Comparison of ENCODE assay signal across 8 cellular contexts in genomic region chr21:46183910-46184624, GRCh38. TPM values are rescaled to one million over a fixed set of nuclear protein-coding genes. Genes with fewer than 3 reads are reported as not detected.
DNase-seq lines count a peak whose midpoint lies in the region; ATAC-seq, FAIRE-seq and TF ChIP-seq lines count a peak whose summit lies in the region.

SPATC1L (minus strand) TSS chr21:46184459; CDS start chr21:46182816, 1,643 bp downstream.

- no peak for TF ChIP-seq POLR2A in GM12878 (IDR thresholded peaks at IDR 0.05; ENCODE audit: low read depth, low read length)

- 2% methylated on average over 20 of the region's 24 CpGs for WGBS in GM12878 (ENCODE audit: insufficient coverage, insufficient replicate concordance, low lambda C conversion rate, missing lambda C conversion rate)
- WGBS in hepatocyte (ENCODE audit: low lambda C conversion rate, missing lambda C conversion rate), result 3% methylated on average over 18 of the region's 24 CpGs

- H3K4me2 ChIP-seq in GM12878 (ENCODE audit: control insufficient read depth, insufficient read depth) (peak within 1 kb of the TSS; percentile 95), hepatocyte (peak within 1 kb of the TSS; percentile 91)

- in situ Hi-C loops in GM12878 (cut with MboI), result no loop called here

- POLR2A ChIA-PET in GM10248 (lab: Yijun Ruan, JAX), result no interaction called here
- POLR2A ChIA-PET in GM12878 (lab: Charles Lee), result no interaction called here

- RAD21 ChIA-PET in GM12878 (lab: Charles Lee; ENCODE audit: unreplicated experiment), result no interaction called here

- no peaks in the 10 kb centered on the region for H3K9me2 ChIP-seq in hepatocyte (replicated peaks; ENCODE audit: insufficient read depth)

- SMC1A ChIA-PET in GM12878 (lab: Charles Lee; ENCODE audit: uncharacterized antibody, unreplicated experiment), result no interaction called here

- H3K4me3 ChIP-seq in SJSA1 (peak within 1 kb of the TSS; percentile 59), GM12878 (peak within 1 kb of the TSS; percentile 99), hepatocyte (peak within 1 kb of the TSS; percentile 88), rectal smooth muscle tissue (ENCODE audit: low read length) (peak within 1 kb of the TSS; percentile 94)

- no peaks in the 10 kb centered on the region for H3K36me3 ChIP-seq in SJSA1
- peaks cover 0 to 3% of the 10 kb centered on the region in 2 experiments; a peak in 1 of 4 replicates for H3K36me3 ChIP-seq in GM12878 (ENCODE audit: control insufficient read depth in 2 of 2, insufficient read depth in 2 of 2, low read length in 1 of 2)
- H3K36me3 ChIP-seq in hepatocyte (replicated peaks; ENCODE audit: insufficient read depth, low read depth), result no peaks in the 10 kb centered on the region
- no peaks in the 10 kb centered on the region for H3K36me3 ChIP-seq in rectal smooth muscle tissue (ENCODE audit: control insufficient read depth, insufficient read depth, low read length)

- H2AFZ ChIP-seq in GM12878 (ENCODE audit: control insufficient read depth, low read depth, low read length), result peak within 1 kb of the TSS; percentile 99
- peak within 1 kb of the TSS; percentile 84 for H2AFZ ChIP-seq in hepatocyte

- TF ChIP-seq CTCF in GM10248 (IDR thresholded peaks at IDR 0.05; ENCODE audit: control extremely low read depth, extremely low read depth, low read depth, missing control alignments), result no peak
- no peak for TF ChIP-seq CTCF in GM12878 (IDR thresholded peaks at IDR 0.05 in 2 of 3, conservative IDR thresholded peaks at IDR 0.05 in 1 of 3; ENCODE audit: control insufficient read depth in 2 of 3, extremely low read depth in 1 of 3, insufficient read depth in 1 of 3, low read depth in 3 of 3, low read length in 3 of 3)
- no peak for TF ChIP-seq CTCF in hepatocyte (IDR thresholded peaks at IDR 0.05; ENCODE audit: poor library complexity)

- H3K9me3 ChIP-seq in SJSA1 (replicated peaks) (no peaks in the 10 kb centered on the region), GM12878 (replicated peaks; ENCODE audit: control insufficient read depth, insufficient read depth, low read length) (no peaks in the 10 kb centered on the region), hepatocyte (ENCODE audit: low read depth) (no peaks in the 10 kb centered on the region)

- intact Hi-C loops in GM12878 (cut with micrococcal nuclease; ENCODE audit: unreplicated experiment), result no loop called here

- H3K9ac ChIP-seq in GM12878 (ENCODE audit: control insufficient read depth, insufficient read depth, low read length) (peak within 1 kb of the TSS; percentile 80; the same call in 1 of the 2 replicates), rectal smooth muscle tissue (ENCODE audit: low read length) (peak within 1 kb of the TSS; percentile 34)

- ATAC-seq in HG03460 (IDR thresholded peaks at IDR 0.05; ENCODE audit: unreplicated experiment) (peak; percentile 48), GM12878 (peak; percentile 93), GM21529 (IDR thresholded peaks at IDR 0.05; ENCODE audit: unreplicated experiment) (no peak), GM19455 (IDR thresholded peaks at IDR 0.05; ENCODE audit: unreplicated experiment) (no peak)

- FAIRE-seq in GM12878 (lab: Jason Lieb, UNC), result peak; percentile 80

- H3K27me3 ChIP-seq in SJSA1 (replicated peaks) (no peaks in the 10 kb centered on the region), GM12878 (replicated peaks in 1 of 2; ENCODE audit: control insufficient read depth in 2 of 2, insufficient read depth in 2 of 2, low read length in 1 of 2) (no peaks in the 10 kb centered on the region), hepatocyte (no peaks in the 10 kb centered on the region), rectal smooth muscle tissue (ENCODE audit: control insufficient read depth, insufficient read depth, low read length) (no peaks in the 10 kb centered on the region)

- H3K79me2 ChIP-seq in GM12878 (ENCODE audit: control insufficient read depth, insufficient read depth, low read length) (no peaks in the 10 kb centered on the region), hepatocyte (no peaks in the 10 kb centered on the region)

- CTCF ChIA-PET in GM10248 (lab: Yijun Ruan, JAX), result no interaction called here
- CTCF ChIA-PET in GM12878 (lab: Yijun Ruan, JAX), result no interaction called here

- DNase-seq in GM10248 (ENCODE audit: extremely low spot score), result peak; percentile 78
- peak; percentile 40 to 63 for DNase-seq in SJSA1 (ENCODE audit: low read depth in 1 of 2, low spot score in 2 of 2)
- DNase-seq in GM12878 (ENCODE audit: low read depth, low spot score), result peak; percentile 39
- peak; percentile 81 for DNase-seq in hepatocyte (ENCODE audit: low spot score)

- no peaks in the 10 kb centered on the region for H4K20me1 ChIP-seq in GM12878 (ENCODE audit: control insufficient read depth, insufficient read depth)
- no peaks in the 10 kb centered on the region for H4K20me1 ChIP-seq in hepatocyte (ENCODE audit: insufficient read depth, poor library complexity, severe bottlenecking)

- BruUV-seq in GM12878 (replicated peaks; lab: Mats Ljungman, UMichigan), result no TSS peak

- TF ChIP-seq EP300 in GM12878 (IDR thresholded peaks at IDR 0.05; ENCODE audit: borderline replicate concordance in 1 of 2, control insufficient read depth in 1 of 2, low read depth in 2 of 2, low read length in 2 of 2), result no peak

- H3K27ac ChIP-seq in SJSA1, result peak within 1 kb of the TSS; percentile 51
- peak within 1 kb of the TSS; percentile 58 for H3K27ac ChIP-seq in GM12878 (ENCODE audit: control insufficient read depth, insufficient read depth)
- peak within 1 kb of the TSS; percentile 93 for H3K27ac ChIP-seq in hepatocyte
- peak within 1 kb of the TSS; percentile 92 for H3K27ac ChIP-seq in rectal smooth muscle tissue (ENCODE audit: low read depth, low read length)

- H3K4me1 ChIP-seq in SJSA1 (replicated peaks) (peaks cover 17% of the 10 kb centered on the region), GM12878 (ENCODE audit: control insufficient read depth, insufficient read depth, low read length) (no peaks in the 10 kb centered on the region; the same call in 1 of the 2 replicates), hepatocyte (ENCODE audit: insufficient read depth) (peaks cover 5% of the 10 kb centered on the region), rectal smooth muscle tissue (ENCODE audit: control insufficient read depth, insufficient read depth, low read length) (no peaks in the 10 kb centered on the region)

- TF ChIP-seq RAD21 in GM12878 (IDR thresholded peaks at IDR 0.05; ENCODE audit: insufficient read depth, low read depth, low read length), result no peak

TF ChIP-seq in GM12878, 131 proteins besides CTCF, POLR2A, EP300 and RAD21 (continues in another document):
- TF ChIP-seq, protein P1, sequence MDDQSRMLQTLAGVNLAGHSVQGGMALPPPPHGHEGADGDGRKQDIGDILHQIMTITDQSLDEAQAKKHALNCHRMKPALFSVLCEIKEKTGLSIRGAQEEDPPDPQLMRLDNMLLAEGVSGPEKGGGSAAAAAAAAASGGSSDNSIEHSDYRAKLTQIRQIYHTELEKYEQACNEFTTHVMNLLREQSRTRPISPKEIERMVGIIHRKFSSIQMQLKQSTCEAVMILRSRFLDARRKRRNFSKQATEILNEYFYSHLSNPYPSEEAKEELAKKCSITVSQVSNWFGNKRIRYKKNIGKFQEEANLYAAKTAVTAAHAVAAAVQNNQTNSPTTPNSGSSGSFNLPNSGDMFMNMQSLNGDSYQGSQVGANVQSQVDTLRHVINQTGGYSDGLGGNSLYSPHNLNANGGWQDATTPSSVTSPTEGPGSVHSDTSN (IDR thresholded peaks at IDR 0.05; ENCODE audit: insufficient replicate concordance, low read depth, low read length), result peak; percentile 93
- TF ChIP-seq TCF12 (IDR thresholded peaks at IDR 0.05; ENCODE audit: low read depth, low read length) (0 out of 2 replicates have a peak, but pooled peaks have one; percentile 43), RB1 (IDR thresholded peaks at IDR 0.05; ENCODE audit: borderline replicate concordance) (0 out of 2 replicates have a peak, but pooled peaks have one; percentile 52), DPF2 (IDR thresholded peaks at IDR 0.05) (0 out of 2 replicates have a peak, but pooled peaks have one; percentile 40), MXI1 (IDR thresholded peaks at IDR 0.05; ENCODE audit: low read depth, low read length) (0 out of 2 replicates have a peak, but pooled peaks have one; percentile 24), RUNX3 (IDR thresholded peaks at IDR 0.05; ENCODE audit: low read length) (peak; percentile 28; the same call in 1 of the 2 replicates), LARP7 (IDR thresholded peaks at IDR 0.05) (0 out of 2 replicates have a peak, but pooled peaks have one; percentile 50)

RNA-seq across cellular contexts. Expression of gene SPATC1L, which starts in this region (rescaled TPM):
- total RNA-seq in SJSA1 (2014; rRNA removed; shearing (Covaris generic)), result 4.3 and 7.1 TPM in 2 replicates
- 4.8 and 4.9 TPM in 2 replicates for total RNA-seq in GM12878 (2013; cell fraction: nucleolus; rRNA removed)
- total RNA-seq in GM12878 (2014; rRNA removed) (6.4 and 6.8 TPM in 2 replicates), GM12878 (2014; rRNA removed; fragmentation: Illumina TruSeq; extraction: Trizol) (2.5 and 2.8 TPM in 2 replicates), GM12878 (2021) (9.5 and 11.2 TPM in 2 replicates), hepatocyte (8.3 and 10.1 TPM in 2 replicates)
- polyA plus RNA-seq in GM12878 (2011; ENCODE audit: low read depth), result 3.8 TPM
- polyA plus RNA-seq in GM12878 (2011; rRNA removed) (0.72 and 1.4 TPM in 2 replicates), GM12878 (2014; fragmentation: Illumina TruSeq; extraction: Trizol) (0.38 and 2.1 TPM in 2 replicates), GM12878 (2014; fragmentation: Nextera tagmentation; extraction: Ambion mirVana) (not detected), GM12878 (2014; rRNA removed) (5.9 and 7.2 TPM in 2 replicates), GM12878 (2016; fragmentation: Nextera tagmentation; extraction: Ambion mirVana) (10 to 100 TPM; 13.4 to 16.0 TPM), hepatocyte (24.2 and 29.9 TPM in 2 replicates)
- polyA plus RNA-seq in GM12878 (2011; cell fraction: cytosol; rRNA removed), result 4.3 and 4.6 TPM in 2 replicates
- 9.9 and 12.8 TPM in 2 replicates for polyA plus RNA-seq in GM12878 (2011; cell fraction: nucleus; rRNA removed)
- polyA plus RNA-seq in GM12878 (2012), result 14.3 and 20.3 TPM in 2 replicates
- 1.0 and 3.0 TPM in 2 replicates for polyA minus RNA-seq in GM12878 (2011; rRNA and poly(A)+ RNA removed)
- 5.0 and 6.5 TPM in 2 replicates for polyA minus RNA-seq in GM12878 (2011; cell fraction: cytosol; rRNA and poly(A)+ RNA removed)
- 1.7 and 2.7 TPM in 2 replicates for polyA minus RNA-seq in GM12878 (2011; cell fraction: nucleus; rRNA and poly(A)+ RNA removed)

Comparison
In these comparisons a context has a peak if more than half of its experiments do, and no peak if none do; other contexts are left out.
1. ATAC-seq: peak in HG03460 (single experiment) and GM12878 (single experiment); none in GM21529 (single experiment) and GM19455 (single experiment).
2. Peak in every context shown above with its lines, with median percentiles within 50 percentile points of each other: DNase-seq, H3K27ac ChIP-seq and H3K4me3 ChIP-seq.